In genomic region chr7:5217851-5218331, GRCh38 we compare ENCODE assay signal across 14 cellular contexts. TPM values are rescaled to one million over a fixed set of nuclear protein-coding genes. Genes with fewer than 3 reads are reported as not detected.
DNase-seq lines count a peak whose midpoint lies in the region; ATAC-seq and TF ChIP-seq lines count a peak whose summit lies in the region.
"Had no signal": no experiment of that assay in that cellular context is flagged by ENCODE, and none has a peak within 500 bp of the region (broad histone marks: within the 10 kb centered on the region; RNA-seq: fewer than 3 reads in every experiment).

No MANE protein-coding gene starts in this region.

- DNase-seq in OCI-LY7 (ENCODE audit: low spot score), result no peak
- DNase-seq in stimulated activated naive CD4-positive, alpha-beta T cell treated with Interleukin-2 at 50 U/mL for 16 hours (lab: John Stamatoyannopoulos, UW), result no peak
- DNase-seq in hippocampal formation (lab: John Stamatoyannopoulos, UW), result no peak
- no peak for DNase-seq in foreskin fibroblast
- no peak for DNase-seq in activated CD4-positive, CD25-positive, alpha-beta regulatory T cell treated with anti-CD3 and anti-CD28 coated beads, Interleukin-2, amount 50 U/mL, for 72 hours
- DNase-seq: activated T-cell treated with anti-CD3 and anti-CD28 coated beads, Interleukin-2, amount 50 U/mL, for 1 hour; kidney glomerular epithelial cell; NCI-H510A treated with DMSO at 0.1 percent for 48 hours had no signal

- peak overlapping the region; percentile 57; the same call in 1 of the 2 replicates for H2AFZ ChIP-seq in OCI-LY7 (ENCODE audit: low read length)
- H2AFZ ChIP-seq: parathyroid adenoma had no signal

- no peaks in the 10 kb centered on the region for H3K27me3 ChIP-seq in BLaER1 treated with 17β-estradiol and CSF1 and Interleukin-3, amounts not matched to agents 10 nM and 100 nM
- H3K27me3 ChIP-seq: breast epithelium had no signal

- peaks cover 18 to 94% (median 47%) of the 10 kb centered on the region in 11 experiments; a peak in 21 of 22 replicates for H4K20me1 ChIP-seq in BLaER1 treated with 17β-estradiol and CSF1 and Interleukin-3, amounts not matched to agents 10 nM and 100 nM
- H4K20me1 ChIP-seq in OCI-LY7 (ENCODE audit: insufficient read depth, low read length), result no peaks in the 10 kb centered on the region

- H3K9ac ChIP-seq in BLaER1 treated with 17β-estradiol and CSF1 and Interleukin-3, amounts not matched to agents 10 nM and 100 nM, result peak overlapping the region in 9 of 11 experiments; percentile 9 to 78 (median 66); a peak in 11 of 22 replicates
- H3K9ac ChIP-seq: KMS-11, parathyroid adenoma had no signal

- no TSS peak for BruUV-seq in OCI-LY7 (replicated peaks; lab: Mats Ljungman, UMichigan)

- no peaks in the 10 kb centered on the region for H3K9me3 ChIP-seq in BLaER1 treated with 17β-estradiol and CSF1 and Interleukin-3, amounts not matched to agents 10 nM and 100 nM (replicated peaks in 1 of 11)
- no peaks in the 10 kb centered on the region for H3K9me3 ChIP-seq in OCI-LY7 (ENCODE audit: low read length)
- H3K9me3 ChIP-seq: breast epithelium had no signal

- peak; percentile 14 for ATAC-seq in GM18873 (IDR thresholded peaks at IDR 0.05; ENCODE audit: low FRiP score, unreplicated experiment)
- peak; percentile 32 for ATAC-seq in HG02852 (IDR thresholded peaks at IDR 0.05; ENCODE audit: unreplicated experiment)

- H3K4me1 ChIP-seq in BLaER1 treated with 17β-estradiol and CSF1 and Interleukin-3, amounts not matched to agents 10 nM and 100 nM, result peaks cover 32 to 62% (median 47%) of the 10 kb centered on the region in 10 experiments
- H3K4me1 ChIP-seq in OCI-LY7 (ENCODE audit: insufficient read depth, low read length, poor library complexity, severe bottlenecking), result peaks cover 29% of the 10 kb centered on the region
- H3K4me1 ChIP-seq: breast epithelium, parathyroid adenoma had no signal

- H3K4me2 ChIP-seq in BLaER1 treated with 17β-estradiol and CSF1 and Interleukin-3, amounts not matched to agents 10 nM and 100 nM, result peak overlapping the region; percentile 26 to 91 (median 80)
- peak overlapping the region; percentile 71 for H3K4me2 ChIP-seq in OCI-LY7 (ENCODE audit: low read length)
- H3K4me2 ChIP-seq: KMS-11 had no signal

- H3K79me2 ChIP-seq in OCI-LY7 (ENCODE audit: insufficient read depth, low read depth, low read length), result no peaks in the 10 kb centered on the region

- H3K4me3 ChIP-seq in BLaER1 treated with 17β-estradiol and CSF1 and Interleukin-3, amounts not matched to agents 10 nM and 100 nM, result no peak overlapping the region
- peak overlapping the region; percentile 34 for H3K4me3 ChIP-seq in OCI-LY7 (ENCODE audit: low read depth, low read length, poor library complexity, severe bottlenecking)
- no peak overlapping the region for H3K4me3 ChIP-seq in foreskin fibroblast (ENCODE audit: low read depth in 1 of 2, low read length in 2 of 2)
- H3K4me3 ChIP-seq: breast epithelium had no signal

- H3K27ac ChIP-seq in BLaER1 treated with 17β-estradiol and CSF1 and Interleukin-3, amounts not matched to agents 10 nM and 100 nM, result peak overlapping the region in 10 of 11 experiments; percentile 66 to 87 (median 80); a peak in 19 of 22 replicates
- peak overlapping the region; percentile 88 for H3K27ac ChIP-seq in OCI-LY7 (ENCODE audit: low read depth, low read length, poor library complexity, severe bottlenecking)
- H3K27ac ChIP-seq: breast epithelium, KMS-11, parathyroid adenoma had no signal

- H3K36me3 ChIP-seq in BLaER1 treated with 17β-estradiol and CSF1 and Interleukin-3, amounts not matched to agents 10 nM and 100 nM, result peaks cover 72 to 90% (median 80%) of the 10 kb centered on the region in 11 experiments
- peaks cover 54% of the 10 kb centered on the region for H3K36me3 ChIP-seq in OCI-LY7 (ENCODE audit: insufficient read depth, low read length)

- POLR2A ChIA-PET in OCI-LY7 (lab: Charles Lee), result no interaction called here

- intact Hi-C loops in OCI-LY7 (cut with micrococcal nuclease; ENCODE audit: unreplicated experiment), result no loop called here

- no peaks in the 10 kb centered on the region for H3K9me2 ChIP-seq in OCI-LY7 (ENCODE audit: insufficient read depth, low read length)

- TF ChIP-seq CTCF in OCI-LY7 (conservative IDR thresholded peaks at IDR 0.05; ENCODE audit: low read length), result no peak
- no peak for TF ChIP-seq CTCF in foreskin fibroblast (IDR thresholded peaks at IDR 0.05; ENCODE audit: low read depth, low read length)

- CTCF ChIA-PET in OCI-LY7 (lab: Charles Lee; ENCODE audit: unreplicated experiment), result no interaction called here

RNA-seq across cellular contexts. Expression of gene WIPI2, which starts 27.9 kb away (rescaled TPM):
- 37.1 and 51.5 TPM in 2 replicates for total RNA-seq in OCI-LY7 (2014; rRNA removed; shearing (Covaris generic))
- total RNA-seq in OCI-LY7 (2022), result 63.6 and 74.3 TPM in 2 replicates
